ENCODE assay signal across 21 cellular contexts in the genomic region with DNA sequence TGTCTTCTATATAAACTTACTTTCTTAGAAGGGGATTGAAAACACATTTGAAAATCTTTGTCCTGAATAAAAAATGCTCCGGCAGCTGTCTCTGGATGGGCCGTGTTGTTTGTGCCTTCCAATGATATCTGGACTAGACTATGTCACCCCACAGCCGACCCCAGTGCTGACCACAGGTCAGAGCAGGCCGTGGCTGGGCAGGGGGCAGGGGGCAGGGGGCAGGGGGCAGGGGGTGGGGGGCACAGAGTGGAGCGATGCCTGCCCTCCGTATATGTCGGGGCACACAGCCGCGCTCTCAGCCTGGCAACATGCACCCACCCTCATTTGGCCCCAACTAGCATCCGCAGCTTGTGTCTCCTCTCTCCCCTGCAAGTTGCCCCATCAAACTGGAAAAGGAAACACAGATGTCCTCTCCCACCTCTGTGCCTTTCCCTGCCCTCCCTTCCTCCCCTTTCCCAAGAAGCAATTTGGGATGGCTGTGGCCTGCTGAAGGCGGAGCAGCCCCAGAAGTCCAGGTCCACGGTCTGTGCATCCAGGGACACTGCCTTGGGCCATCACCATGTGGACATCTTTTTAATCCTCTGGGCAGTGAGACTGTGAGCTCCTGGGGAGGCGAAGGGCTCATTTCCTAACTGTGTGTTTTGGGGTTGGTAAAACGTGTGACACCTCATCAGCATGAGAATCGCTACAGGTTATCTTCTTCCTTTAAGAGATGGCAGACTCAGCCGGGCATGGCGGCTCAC.
DNase-seq lines count a peak whose midpoint lies in the region; ATAC-seq, FAIRE-seq and TF ChIP-seq lines count a peak whose summit lies in the region.
"Had no signal": no experiment of that assay in that cellular context is flagged by ENCODE, and none has a peak within 500 bp of the region (broad histone marks: within the 10 kb centered on the region; RNA-seq: fewer than 3 reads in every experiment).

No MANE protein-coding gene starts in this region.

- intact Hi-C loops in kidney (cut with DNase I), result no loop called here

- H3K27ac ChIP-seq in RWPE2 (ENCODE audit: poor library complexity, severe bottlenecking), result no peak overlapping the region
- no peak overlapping the region for H3K27ac ChIP-seq in kidney (ENCODE audit: low read depth in 2 of 2, low read length in 2 of 2)

- no peak overlapping the region for H3K27ac Mint-ChIP-seq in osteocyte (ENCODE audit: unreplicated experiment)
- H3K27ac Mint-ChIP-seq: GM23338 had no signal

- H3K9me3 Mint-ChIP-seq in osteocyte (ENCODE audit: unreplicated experiment), result peaks cover 10% of the 10 kb centered on the region

- peaks cover 4% of the 10 kb centered on the region for H3K27me3 Mint-ChIP-seq in osteocyte (ENCODE audit: unreplicated experiment)

- no peaks in the 10 kb centered on the region for H3K4me1 Mint-ChIP-seq in osteocyte (ENCODE audit: unreplicated experiment)

- TF ChIP-seq CTCF in RWPE2 (IDR thresholded peaks at IDR 0.05; ENCODE audit: poor library complexity, severe bottlenecking) (no peak), kidney (IDR thresholded peaks at IDR 0.05; ENCODE audit: borderline replicate concordance, extremely low read depth, insufficient read depth) (no peak), osteocyte (IDR thresholded peaks at IDR 0.05) (no peak)

- no peak overlapping the region for H3K9ac ChIP-seq in kidney (ENCODE audit: low read length in 2 of 2)

- no peaks in the 10 kb centered on the region for H3K36me3 Mint-ChIP-seq in osteocyte (ENCODE audit: unreplicated experiment)

- DNase-seq in D341Med (ENCODE audit: low spot score) (peak; percentile 2), RWPE2 (ENCODE audit: low spot score) (peak; percentile 31), kidney (peak; percentile 45), osteocyte (ENCODE audit: extremely low spot score, unreplicated experiment) (peak; percentile 71), NCI-H2081 treated with DMSO at 0.1 percent for 48 hours (lab: John Stamatoyannopoulos, UW) (no peak), RCC 7860 (ENCODE audit: low spot score) (no peak)
- DNase-seq: AML-193, DMS79, KG1, NCI-H1048, NCI-H1694 treated with DMSO at 0.1 percent for 48 hours, NCI-H446 treated with DMSO at 0.1 percent for 48 hours, NCI-H748 treated with DMSO at 0.1 percent for 48 hours, PC-3 had no signal

- ATAC-seq in RWPE2 (ENCODE audit: low read depth) (no peak), GM21447 (IDR thresholded peaks at IDR 0.05; ENCODE audit: unreplicated experiment) (no peak), GM21390 (IDR thresholded peaks at IDR 0.05; ENCODE audit: unreplicated experiment) (no peak)
- ATAC-seq: GM23338, Right ventricle myocardium inferior had no signal

- FAIRE-seq in kidney (lab: Jason Lieb, UNC) (no peak), RCC 7860 (lab: Jason Lieb, UNC) (no peak)
- FAIRE-seq: GM12891, GM19239 had no signal

- H3K36me3 ChIP-seq in RWPE2 (ENCODE audit: low read depth), result no peaks in the 10 kb centered on the region
- H3K36me3 ChIP-seq in kidney (ENCODE audit: control insufficient read depth in 1 of 2, insufficient read depth in 2 of 2, low read length in 2 of 2), result no peaks in the 10 kb centered on the region

- H3K4me3 ChIP-seq in RWPE2 (ENCODE audit: severe bottlenecking) (no peak overlapping the region), kidney (ENCODE audit: low read length in 2 of 2) (no peak overlapping the region)
- H3K4me3 ChIP-seq: GM23338 had no signal

- H3K9me3 ChIP-seq in RWPE2 (ENCODE audit: severe bottlenecking) (no peaks in the 10 kb centered on the region), kidney (ENCODE audit: control insufficient read depth in 1 of 2, low read length in 2 of 2) (peaks cover 2 to 8% of the 10 kb centered on the region in 2 donors)
- H3K9me3 ChIP-seq: Caco-2 had no signal

- no peak overlapping the region for H3K4me3 Mint-ChIP-seq in osteocyte (ENCODE audit: unreplicated experiment)
- H3K4me3 Mint-ChIP-seq: GM23338 had no signal

- H3K27me3 ChIP-seq in RWPE2 (ENCODE audit: insufficient read depth, poor library complexity, severe bottlenecking), result no peaks in the 10 kb centered on the region

- H3K4me1 ChIP-seq in RWPE2 (ENCODE audit: insufficient read depth, poor library complexity, severe bottlenecking), result no peaks in the 10 kb centered on the region
- H3K4me1 ChIP-seq in kidney (ENCODE audit: control insufficient read depth in 1 of 2, insufficient read depth in 1 of 2, low read depth in 1 of 2, low read length in 2 of 2), result no peaks in the 10 kb centered on the region
- H3K4me1 ChIP-seq: Caco-2 had no signal

Comparison
In these comparisons a context has a peak if more than half of its experiments do, and no peak if none do; other contexts are left out.
1. DNase-seq: peak in D341Med (single experiment), RWPE2 (single experiment), kidney (single experiment) and osteocyte (single experiment); none in NCI-H2081 treated with DMSO at 0.1 percent for 48 hours (single experiment) and RCC 7860 (single experiment).